ENCODE assay signal across 17 cellular contexts in genomic region chr1:229371624-229372023, GRCh38. TPM values are rescaled to one million over a fixed set of nuclear protein-coding genes. Genes with fewer than 3 reads are reported as not detected.
A peak's percentile ranks its signal among the peaks of the same experiment; 100 is the strongest.
DNase-seq lines count a peak whose midpoint lies in the region; FAIRE-seq and TF ChIP-seq lines count a peak whose summit lies in the region.
"Had no signal": no experiment of that assay in that cellular context is flagged by ENCODE, and none has a peak within 500 bp of the region (broad histone marks: within the 10 kb centered on the region; RNA-seq: fewer than 3 reads in every experiment).

No MANE protein-coding gene starts in this region.

- H3K27me3 ChIP-seq in BLaER1 (no peaks in the 10 kb centered on the region), bronchial epithelial cell (ENCODE audit: control insufficient read depth, insufficient read depth, low read length) (no peaks in the 10 kb centered on the region), dorsolateral prefrontal cortex (peaks cover 0 to under 1% (median 0%) of the 10 kb centered on the region in 45 donors), thyroid gland (no peaks in the 10 kb centered on the region)

- H4K20me1 ChIP-seq in BLaER1 = no peaks in the 10 kb centered on the region

- no peaks in the 10 kb centered on the region for H3K36me3 ChIP-seq in BLaER1
- no peaks in the 10 kb centered on the region for H3K36me3 ChIP-seq in bronchial epithelial cell (ENCODE audit: control insufficient read depth, insufficient read depth, low read length)
- H3K36me3 ChIP-seq in thyroid gland = no peaks in the 10 kb centered on the region

- H3K4me1 ChIP-seq in BLaER1 (peaks cover 60% of the 10 kb centered on the region), thyroid gland (no peaks in the 10 kb centered on the region)
- H3K4me1 ChIP-seq: A549 had no signal

- FAIRE-seq in bronchial epithelial cell (lab: Jason Lieb, UNC) = no peak
- FAIRE-seq: A549, GM18507, H54 had no signal

- intact Hi-C loops in dorsolateral prefrontal cortex (cut with DNase I) = no loop called here
- intact Hi-C loops in thyroid gland (cut with DNase I) = no loop called here

- TF ChIP-seq POLR2A in thyroid gland (IDR thresholded peaks at IDR 0.05) = no peak

- H3K9ac ChIP-seq in BLaER1 = no peak overlapping the region

- TF ChIP-seq CTCF in bronchial epithelial cell (IDR thresholded peaks at IDR 0.05; ENCODE audit: insufficient read depth, low read length, severe bottlenecking) (no peak), dorsolateral prefrontal cortex (IDR thresholded peaks at IDR 0.05 in 54 of 56, conservative IDR thresholded peaks at IDR 0.05 in 2 of 56; ENCODE audit: low read depth in 1 of 56, partially characterized antibody in 56 of 56) (no peak), thyroid gland (IDR thresholded peaks at IDR 0.05) (no peak)

- H3K27ac ChIP-seq in BLaER1 (0 out of 2 replicates have a peak overlapping the region, but pooled peaks have one; percentile 10), dorsolateral prefrontal cortex (no peak overlapping the region), thyroid gland (no peak overlapping the region)
- H3K27ac ChIP-seq: A549, HL-60 had no signal

- H3K4me2 ChIP-seq in BLaER1 = peak overlapping the region; percentile 90
- H3K4me2 ChIP-seq: A549 had no signal

- H3K9me3 ChIP-seq in BLaER1 = no peaks in the 10 kb centered on the region
- H3K9me3 ChIP-seq in thyroid gland = no peaks in the 10 kb centered on the region
- H3K9me3 ChIP-seq: A549 had no signal

- peak; percentile 84 for DNase-seq in HPDE6-E6E7 (ENCODE audit: extremely low spot score)
- peak; percentile 95 for DNase-seq in bronchial epithelial cell (ENCODE audit: low read depth)
- DNase-seq in kidney tubule cell (ENCODE audit: low spot score) = peak; percentile 73
- no peak for DNase-seq in dorsolateral prefrontal cortex
- DNase-seq in thyroid gland = no peak
- DNase-seq in MV-4-11 (lab: John Stamatoyannopoulos, UW) = no peak
- DNase-seq: Kasumi-1, NCI-H1105 treated with DMSO at 0.1 percent for 48 hours, NCI-H146, NCI-H2029, NCI-H446 treated with DMSO at 0.1 percent for 48 hours, NCI-H526 treated with DMSO at 0.1 percent for 48 hours had no signal

- WGBS in thyroid gland, 2 donors = 83 to 91% methylated on average over 6 of the region's 6 CpGs

- H3K4me3 ChIP-seq in BLaER1 (no peak overlapping the region), bronchial epithelial cell (ENCODE audit: low read depth, low read length) (no peak overlapping the region), dorsolateral prefrontal cortex (no peak overlapping the region), thyroid gland (replicated peaks in 1 of 3) (no peak overlapping the region)
- H3K4me3 ChIP-seq: A549 had no signal

RNA-seq across cellular contexts. Expression of gene CCSAP, which starts 28.8 kb away (rescaled TPM):
- 7.6 and 10.1 TPM in 2 replicates for total RNA-seq in bronchial epithelial cell
- total RNA-seq in dorsolateral prefrontal cortex = 10 to 100 TPM; 35.1 to 95.8 (median 63.1) TPM
- 1 to 10 TPM; 2.1 to 3.6 (median 2.9) TPM for total RNA-seq in thyroid gland

Comparison
In these comparisons a context has a peak if more than half of its experiments do, and no peak if none do; other contexts are left out.
1. DNase-seq: peak in HPDE6-E6E7 (single experiment), bronchial epithelial cell (single experiment) and kidney tubule cell (single experiment); none in dorsolateral prefrontal cortex (0 of 10), thyroid gland (0 of 2) and MV-4-11 (single experiment).